ENCODE assay signal across 8 cellular contexts in genomic region chr4:134201216-134202098, GRCh38. TPM values are rescaled to one million over a fixed set of nuclear protein-coding genes. Genes with fewer than 3 reads are reported as not detected.
DNase-seq lines count a peak whose midpoint lies in the region; ATAC-seq and TF ChIP-seq lines count a peak whose summit lies in the region.

TSS of gene PABPC4L (minus strand) at chr4:134201789. CDS start at chr4:134201019, 770 bp downstream.

- H3K4me3 ChIP-seq in foreskin fibroblast (ENCODE audit: low read depth in 1 of 2, low read length in 2 of 2): peak within 1 kb of the TSS; percentile 53 to 63

- peak; percentile 53 for DNase-seq in EL
- peak; percentile 38 for DNase-seq in OCI-M2 (lab: John Stamatoyannopoulos, UW; ENCODE audit: unreplicated experiment)
- peak; percentile 4 to 37 for DNase-seq in foreskin fibroblast
- DNase-seq in posterior vena cava (ENCODE audit: low spot score): peak; percentile 74
- DNase-seq in NCI-H2196 treated with DMSO at 0.1 percent for 48 hours (lab: John Stamatoyannopoulos, UW; ENCODE audit: unreplicated experiment): no peak

- ATAC-seq in HG03108 (IDR thresholded peaks at IDR 0.05; ENCODE audit: unreplicated experiment) (no peak), GM19351 (IDR thresholded peaks at IDR 0.05; ENCODE audit: unreplicated experiment) (no peak), GM19324 (IDR thresholded peaks at IDR 0.05; ENCODE audit: low FRiP score, unreplicated experiment) (no peak)

- TF ChIP-seq CTCF in foreskin fibroblast (IDR thresholded peaks at IDR 0.05; ENCODE audit: low read depth, low read length): no peak

- intact Hi-C loops in posterior vena cava (cut with DNase I): no loop called here

RNA-seq across cellular contexts. Expression of gene PABPC4L, which starts in this region (rescaled TPM):
- total RNA-seq in posterior vena cava: 1 to 10 TPM; 1.6 TPM
